Comparison of ENCODE assay signal across 20 cellular contexts in genomic region chr15:96372554-96372953, GRCh38. TPM values are rescaled to one million over a fixed set of nuclear protein-coding genes. Genes with fewer than 3 reads are reported as not detected.
"Had no signal": no experiment of that assay in that cellular context is flagged by ENCODE, and none has a peak within 500 bp of the region (broad histone marks: within the 10 kb centered on the region; RNA-seq: fewer than 3 reads in every experiment).

No MANE protein-coding gene starts in this region.

- H3K27me3 ChIP-seq: testis had no signal

- H3K27ac ChIP-seq: dorsolateral prefrontal cortex, heart right ventricle, left ventricle myocardium inferior, lower lobe of right lung, neutrophil, psoas muscle, spleen, testis, transverse colon had no signal

- DNase-seq: cortex of kidney; dorsolateral prefrontal cortex; effector CD8-positive, alpha-beta T cell; heart right ventricle; hypothalamus; left cardiac atrium; left ventricle myocardium inferior; lower lobe of right lung; naive thymus-derived CD4-positive, alpha-beta T cell; psoas muscle; spleen; stimulated activated CD4-positive, alpha-beta T cell treated with anti-CD3 and anti-CD28 coated beads, Interleukin-15, amount 100 ng/mL, for 24 hours; stimulated activated CD4-positive, alpha-beta T cell treated with anti-CD3 and anti-CD28 coated beads, Interleukin-1b, Interleukin-23, amount 100 ng/mL, for 48 hours; stimulated activated CD4-positive, alpha-beta T cell treated with anti-CD3 and anti-CD28 coated beads, Interleukin-4, amount 100 ng/mL, for 24 hours; testis; transverse colon had no signal

- H3K36me3 ChIP-seq: heart right ventricle, left ventricle myocardium inferior, lower lobe of right lung, neutrophil, spleen, transverse colon had no signal

- H3K9me3 ChIP-seq: heart right ventricle, left ventricle myocardium inferior, lower lobe of right lung, neutrophil, psoas muscle, testis, transverse colon had no signal

- ATAC-seq: esophagus mucosa; heart right ventricle; left cardiac atrium; lower lobe of right lung; naive thymus-derived CD4-positive, alpha-beta T cell; psoas muscle; sciatic nerve; stimulated activated memory B cell treated with anti-CD40 and anti-IgM and Interleukin-4, amounts not matched to agents 10 μg/mL and 1 μg/mL and 100 μg/mL, for 72 hours had no signal

- H3K4me3 ChIP-seq: dorsolateral prefrontal cortex, heart right ventricle, left ventricle myocardium inferior, lower lobe of right lung, psoas muscle, spleen, testis, transverse colon had no signal

- H3K4me1 ChIP-seq: lower lobe of right lung, psoas muscle, spleen, testis, transverse colon had no signal

RNA-seq across cellular contexts. Expression of gene NR2F2, which starts 42.1 kb away (rescaled TPM):
- total RNA-seq: naive thymus-derived CD4-positive, alpha-beta T cell had no signal
- polyA plus RNA-seq: naive thymus-derived CD4-positive, alpha-beta T cell had no signal
